ENCODE assay signal across 8 cellular contexts in the genomic region with DNA sequence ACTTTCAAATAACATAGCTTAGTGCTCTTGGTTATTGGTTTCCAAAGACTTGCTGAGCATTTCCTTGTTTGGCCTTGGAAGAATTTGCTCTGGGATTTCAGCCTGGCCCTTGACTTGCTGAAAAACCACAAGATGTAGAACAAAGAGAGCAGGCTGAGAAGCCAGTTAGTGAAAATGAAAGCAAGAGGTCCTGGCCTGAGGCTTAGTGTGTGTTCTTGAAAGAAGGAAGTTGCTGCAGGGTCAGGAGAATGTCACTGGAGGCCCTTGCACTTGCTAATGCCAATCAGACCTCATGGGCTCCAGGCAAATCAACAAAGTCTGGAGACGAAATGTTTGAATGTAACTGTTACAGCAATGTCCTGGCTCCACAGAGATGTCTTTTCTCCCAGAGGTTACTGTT.
DNase-seq lines count a peak whose midpoint lies in the region; ATAC-seq and TF ChIP-seq lines count a peak whose summit lies in the region.

No MANE protein-coding gene starts in this region.

- H3K4me3 Mint-ChIP-seq in activated T-cell treated with anti-CD3 and anti-CD28 coated beads, Interleukin-2, amount 50 U/mL, for 4 hours = no peak overlapping the region
- peak overlapping the region; percentile 41 for H3K4me3 Mint-ChIP-seq in type B pancreatic cell

- no peaks in the 10 kb centered on the region for H3K36me3 ChIP-seq in colonic mucosa
- no peaks in the 10 kb centered on the region for H3K36me3 ChIP-seq in lung (ENCODE audit: control insufficient read depth in 2 of 2, insufficient read depth in 2 of 2, low read length in 2 of 2)

- H3K27ac ChIP-seq in colonic mucosa (peak overlapping the region; percentile 69), lung (ENCODE audit: low read depth in 1 of 2, low read length in 1 of 2) (peak overlapping the region; percentile 42 to 88)

- no peaks in the 10 kb centered on the region for H3K9me3 Mint-ChIP-seq in activated T-cell treated with anti-CD3 and anti-CD28 coated beads, Interleukin-2, amount 50 U/mL, for 4 hours
- no peaks in the 10 kb centered on the region for H3K9me3 Mint-ChIP-seq in type B pancreatic cell

- H3K36me3 Mint-ChIP-seq in activated T-cell treated with anti-CD3 and anti-CD28 coated beads, Interleukin-2, amount 50 U/mL, for 4 hours (ENCODE audit: insufficient read depth) = no peaks in the 10 kb centered on the region
- peaks cover 8% of the 10 kb centered on the region for H3K36me3 Mint-ChIP-seq in type B pancreatic cell

- H3K27me3 ChIP-seq in colonic mucosa (no peaks in the 10 kb centered on the region), lung (ENCODE audit: control insufficient read depth, insufficient read depth) (no peaks in the 10 kb centered on the region)

- no peak for DNase-seq in activated T-cell treated with anti-CD3 and anti-CD28 coated beads, Interleukin-2, amount 50 U/mL, for 4 hours
- DNase-seq in activated T-cell treated with anti-CD3 and anti-CD28 coated beads for 4 hours (no peak), NOMO-1 treated with dmso at 0.1 percent for 144 hours (lab: John Stamatoyannopoulos, UW; ENCODE audit: unreplicated experiment) (peak; percentile 77), colonic mucosa (peak; percentile 56), lung (ENCODE audit: low spot score) (peak; percentile 65), type B pancreatic cell (ENCODE audit: extremely low spot score, unreplicated experiment) (no peak), NCI-H748 (lab: John Stamatoyannopoulos, UW; ENCODE audit: unreplicated experiment) (no peak)

- intact Hi-C loops in colonic mucosa (cut with DNase I) = loop anchor here (5.0 to 10.0 kb wide), 3 partner anchors 73 to 223 kb away; no protein-coding TSS in a partner anchor

- H3K4me1 Mint-ChIP-seq in activated T-cell treated with anti-CD3 and anti-CD28 coated beads, Interleukin-2, amount 50 U/mL, for 4 hours (ENCODE audit: low read depth) = peaks cover 7% of the 10 kb centered on the region
- peaks cover 41% of the 10 kb centered on the region for H3K4me1 Mint-ChIP-seq in type B pancreatic cell (ENCODE audit: unreplicated experiment)

- no peak for TF ChIP-seq CTCF in colonic mucosa (IDR thresholded peaks at IDR 0.05)
- TF ChIP-seq CTCF in lung (IDR thresholded peaks at IDR 0.05; ENCODE audit: control extremely low read depth, extremely low read depth) = no peak
- no peak for TF ChIP-seq CTCF in type B pancreatic cell (conservative IDR thresholded peaks at IDR 0.05)

- H3K27ac Mint-ChIP-seq in type B pancreatic cell = peak overlapping the region; percentile 64

- no peaks in the 10 kb centered on the region for H3K9me3 ChIP-seq in colonic mucosa
- no peaks in the 10 kb centered on the region for H3K9me3 ChIP-seq in lung (ENCODE audit: control insufficient read depth in 2 of 2, insufficient read depth in 1 of 2, low read length in 1 of 2)

- WGBS in lung, 2 donors = 0 to 7% methylated on average over 1 of the region's 1 CpG

- H3K4me3 ChIP-seq in colonic mucosa (no peak overlapping the region), lung (no peak overlapping the region)

- H3K27me3 Mint-ChIP-seq in activated T-cell treated with anti-CD3 and anti-CD28 coated beads, Interleukin-2, amount 50 U/mL, for 4 hours (ENCODE audit: low read depth) = no peaks in the 10 kb centered on the region
- peaks cover 6% of the 10 kb centered on the region for H3K27me3 Mint-ChIP-seq in type B pancreatic cell

- peaks cover 5% of the 10 kb centered on the region for H3K4me1 ChIP-seq in colonic mucosa
- H3K4me1 ChIP-seq in lung (ENCODE audit: control insufficient read depth in 2 of 2, insufficient read depth in 2 of 2, low read length in 2 of 2) = peaks cover 2 to 36% of the 10 kb centered on the region in 2 donors

- no peak overlapping the region for H3K9ac ChIP-seq in colonic mucosa (ENCODE audit: low read depth in 2 of 2, low read length in 2 of 2)

- peak; percentile 34 to 35 for ATAC-seq in activated T-cell treated with anti-CD3 and anti-CD28 coated beads, Interleukin-2, amount 50 U/mL, for 4 hours
- ATAC-seq in HG02870 (IDR thresholded peaks at IDR 0.05; ENCODE audit: unreplicated experiment) (peak; percentile 100), lung (ENCODE audit: insufficient read depth, low FRiP score) (peak; percentile 85)

Comparison
In these comparisons a context has a peak if more than half of its experiments do, and no peak if none do; other contexts are left out.
1. ATAC-seq: peak in every context shown above with its lines; median percentile 100 in HG02870; 85 in lung; 34 in activated T-cell treated with anti-CD3 and anti-CD28 coated beads, Interleukin-2, amount 50 U/mL, for 4 hours.
2. DNase-seq: peak in NOMO-1 treated with dmso at 0.1 percent for 144 hours (single experiment), colonic mucosa (single experiment) and lung (single experiment); none in activated T-cell treated with anti-CD3 and anti-CD28 coated beads, Interleukin-2, amount 50 U/mL, for 4 hours (single experiment), activated T-cell treated with anti-CD3 and anti-CD28 coated beads for 4 hours (single experiment), type B pancreatic cell (single experiment) and NCI-H748 (single experiment).